In genomic region chr4:109609431-109609830, GRCh38 we compare ENCODE assay signal across 1 cellular context.
TF ChIP-seq lines count a peak whose summit lies in the region.

No MANE protein-coding gene starts in this region.

TF ChIP-seq in WTC11, 78 proteins besides CTCF, POLR2A, EP300 and RAD21:
- TF ChIP-seq ZNF317 (CRISPR knock-in tag; IDR thresholded peaks at IDR 0.05; ENCODE audit: borderline replicate concordance, low read depth): no peak
- TF ChIP-seq PRDM15 (CRISPR knock-in tag; IDR thresholded peaks at IDR 0.05): no peak
- TF ChIP-seq TP53 (CRISPR knock-in tag; IDR thresholded peaks at IDR 0.05): no peak
- TF ChIP-seq ETV6 (CRISPR knock-in tag; IDR thresholded peaks at IDR 0.05): no peak
- no peak for TF ChIP-seq ATF3 (CRISPR knock-in tag; conservative IDR thresholded peaks at IDR 0.05)
- no peak for TF ChIP-seq ZNF232 (CRISPR knock-in tag; IDR thresholded peaks at IDR 0.05)
- no peak for TF ChIP-seq E2F4 (CRISPR knock-in tag; IDR thresholded peaks at IDR 0.05; ENCODE audit: borderline replicate concordance, low read depth)
